ENCODE assay signal across 21 cellular contexts in genomic region chr3:64056616-64057165, GRCh38. TPM values are rescaled to one million over a fixed set of nuclear protein-coding genes. Genes with fewer than 3 reads are reported as not detected.
A peak's percentile ranks its signal among the peaks of the same experiment; 100 is the strongest.
DNase-seq lines count a peak whose midpoint lies in the region; ATAC-seq and TF ChIP-seq lines count a peak whose summit lies in the region.
"Had no signal": no experiment of that assay in that cellular context is flagged by ENCODE, and none has a peak within 500 bp of the region (broad histone marks: within the 10 kb centered on the region; RNA-seq: fewer than 3 reads in every experiment).

No MANE protein-coding gene starts in this region.

- no peak overlapping the region for H3K27ac ChIP-seq in RWPE1
- H3K27ac ChIP-seq: esophagus muscularis mucosa, heart left ventricle, lower lobe of right lung, right atrium auricular region, testis had no signal

- DNase-seq in EL (peak; percentile 28), RWPE1 (ENCODE audit: low spot score) (peak; percentile 4), epithelial cell of esophagus (ENCODE audit: low read depth) (peak; percentile 8), renal cortical epithelial cell (ENCODE audit: low read depth) (peak; percentile 98), NCI-H146 treated with DMSO at 0.1 percent for 48 hours (lab: John Stamatoyannopoulos, UW; ENCODE audit: unreplicated experiment) (no peak)
- DNase-seq: activated CD4-positive, alpha-beta T cell treated with anti-CD3 and anti-CD28 coated beads, Interleukin-2, amount 10 ng/mL, durations not matched to agents 7 days and 5 days; central memory CD4-positive, alpha-beta T cell; heart left ventricle; immature natural killer cell; lower lobe of right lung; NCI-H1930; NK-92 treated with Interleukin-12 subunit alpha and Interleukin-12 subunit beta, amount 100 ng/mL, for 24 hours; RPMI8226; stimulated activated CD4-positive, alpha-beta T cell treated with anti-CD3 and anti-CD28 coated beads, Interleukin-15, amount 100 ng/mL, for 24 hours; SW 1271; testis had no signal

- POLR2A ChIA-PET in RWPE1 (lab: Yijun Ruan, JAX; ENCODE audit: low non-redundant PET) = no interaction called here

- no peak overlapping the region for H3K4me3 ChIP-seq in epithelial cell of esophagus (ENCODE audit: low read length)
- H3K4me3 ChIP-seq: esophagus muscularis mucosa, heart left ventricle, lower lobe of right lung, right atrium auricular region, testis had no signal

- CTCF ChIA-PET in RWPE1 (lab: Yijun Ruan, JAX) = interaction anchor here (0.5 kb wide), 1 partner anchor 59 kb away, joined by 3 read pairs; no protein-coding TSS in a partner anchor

- TF ChIP-seq CTCF in RWPE1 (conservative IDR thresholded peaks at IDR 0.05; ENCODE audit: low read depth) = no peak
- TF ChIP-seq CTCF in epithelial cell of esophagus (IDR thresholded peaks at IDR 0.05; ENCODE audit: insufficient read depth, low read depth, low read length, missing control alignments) = no peak

- ATAC-seq in GM19463 (IDR thresholded peaks at IDR 0.05; ENCODE audit: unreplicated experiment) (no peak), HG02973 (IDR thresholded peaks at IDR 0.05; ENCODE audit: unreplicated experiment) (no peak)
- ATAC-seq: heart left ventricle; lower lobe of right lung; stimulated activated effector memory CD8-positive, alpha-beta T cell treated with anti-CD3 and anti-CD28 coated beads, Interleukin-12 subunit alpha, Interleukin-12 subunit beta, amount 100 ng/mL, for 72 hours had no signal

RNA-seq across cellular contexts. Expression of gene PSMD6, which starts 33.4 kb away (rescaled TPM):
- 113 and 124 TPM in 2 replicates for total RNA-seq in renal cortical epithelial cell
